ENCODE assay signal across 25 cellular contexts in genomic region chr5:92629574-92629973, GRCh38.
"Had no signal": no experiment of that assay in that cellular context is flagged by ENCODE, and none has a peak within 500 bp of the region (broad histone marks: within the 10 kb centered on the region; RNA-seq: fewer than 3 reads in every experiment).

No MANE protein-coding gene starts in this region.

- ATAC-seq: activated T-cell treated with anti-CD3 and anti-CD28 coated beads, Interleukin-2, amount 50 U/mL, for 4 hours; activated T-helper 17 cell treated with anti-CD3 and anti-CD28 coated beads, Interleukin-2, amount 50 U/mL, for 72 hours; esophagus mucosa had no signal

- H3K27ac Mint-ChIP-seq: activated CD4-positive, alpha-beta memory T cell treated with anti-CD3 and anti-CD28 coated beads, Interleukin-2, amount 10 ng/mL, durations not matched to agents 7 days and 5 days; activated CD4-positive, alpha-beta T cell treated with anti-CD3 and anti-CD28 coated beads, Interleukin-2, amount 10 ng/mL, durations not matched to agents 7 days and 5 days; activated naive CD8-positive, alpha-beta T cell; activated T-helper 17 cell treated with anti-CD3 and anti-CD28 coated beads, Interleukin-2, amount 50 U/mL, for 72 hours; dendritic cell treated with granulocyte-macrophage colony-stimulating factor and Interleukin-4, amounts not matched to agents 40 ng/mL and 50 ng/mL, for 4 days; endodermal cell had no signal

- H3K36me3 Mint-ChIP-seq: activated naive CD8-positive, alpha-beta T cell had no signal

- H3K4me3 Mint-ChIP-seq: activated CD4-positive, alpha-beta memory T cell treated with anti-CD3 and anti-CD28 coated beads, Interleukin-2, amount 10 ng/mL, durations not matched to agents 7 days and 5 days; activated CD4-positive, alpha-beta T cell treated with anti-CD3 and anti-CD28 coated beads, Interleukin-2, amount 10 ng/mL, durations not matched to agents 7 days and 5 days; activated naive CD8-positive, alpha-beta T cell; activated T-cell treated with anti-CD3 and anti-CD28 coated beads, Interleukin-2, amount 50 U/mL, for 4 hours; activated T-helper 17 cell treated with anti-CD3 and anti-CD28 coated beads, Interleukin-2, amount 50 U/mL, for 72 hours; central memory CD8-positive, alpha-beta T cell; dendritic cell treated with granulocyte-macrophage colony-stimulating factor and Interleukin-4, amounts not matched to agents 40 ng/mL and 50 ng/mL, for 4 days; endodermal cell had no signal

- H3K4me3 ChIP-seq: coronary artery, dorsolateral prefrontal cortex had no signal

- H3K4me1 Mint-ChIP-seq: activated CD4-positive, alpha-beta memory T cell treated with anti-CD3 and anti-CD28 coated beads, Interleukin-2, amount 10 ng/mL, durations not matched to agents 7 days and 5 days; activated CD4-positive, alpha-beta T cell treated with anti-CD3 and anti-CD28 coated beads, Interleukin-2, amount 10 ng/mL, durations not matched to agents 7 days and 5 days; activated T-helper 17 cell treated with anti-CD3 and anti-CD28 coated beads, Interleukin-2, amount 50 U/mL, for 72 hours; central memory CD8-positive, alpha-beta T cell; endodermal cell had no signal

- DNase-seq: activated CD4-positive, alpha-beta memory T cell treated with anti-CD3 and anti-CD28 coated beads, Interleukin-2, amount 10 ng/mL, durations not matched to agents 7 days and 5 days; activated CD4-positive, alpha-beta T cell treated with anti-CD3 and anti-CD28 coated beads for 1 hour; activated CD4-positive, alpha-beta T cell treated with anti-CD3 and anti-CD28 coated beads for 4 hours; activated CD4-positive, alpha-beta T cell treated with anti-CD3 and anti-CD28 coated beads, Interleukin-2, amount 10 ng/mL, durations not matched to agents 7 days and 5 days; activated CD4-positive, alpha-beta T cell treated with anti-CD3 and anti-CD28 coated beads, Interleukin-2, amount 50 U/mL, for 4 hours; activated CD8-positive, alpha-beta memory T cell treated with anti-CD3 and anti-CD28 coated beads, Interleukin-2, amount 50 U/mL, for 48 hours; activated effector memory CD4-positive, alpha-beta T cell treated with Interleukin-2 at 50 U/mL for 16 hours; activated gamma-delta T cell treated with Interleukin-2 at 50 U/mL for 16 hours; activated naive CD4-positive, alpha-beta T cell treated with anti-CD3 and anti-CD28 coated beads, Interleukin-2, amount 50 U/mL, for 16 hours; activated naive CD4-positive, alpha-beta T cell treated with Interleukin-2 at 50 U/mL for 16 hours; activated T-cell treated with anti-CD3 and anti-CD28 coated beads for 4 hours; activated T-cell treated with anti-CD3 and anti-CD28 coated beads, Interleukin-2, amount 50 U/mL, for 4 hours; brain microvascular endothelial cell; dorsolateral prefrontal cortex; effector memory CD4-positive, alpha-beta T cell; endodermal cell; foreskin fibroblast; head of caudate nucleus; T-helper 2 cell had no signal

- H3K36me3 ChIP-seq: brain microvascular endothelial cell had no signal

- H3K27ac ChIP-seq: brain microvascular endothelial cell, coronary artery, dorsolateral prefrontal cortex had no signal

- H3K27me3 Mint-ChIP-seq: activated CD4-positive, alpha-beta memory T cell treated with anti-CD3 and anti-CD28 coated beads, Interleukin-2, amount 10 ng/mL, durations not matched to agents 7 days and 5 days; activated CD4-positive, alpha-beta T cell treated with anti-CD3 and anti-CD28 coated beads, Interleukin-2, amount 10 ng/mL, durations not matched to agents 7 days and 5 days; activated naive CD8-positive, alpha-beta T cell; activated T-helper 17 cell treated with anti-CD3 and anti-CD28 coated beads, Interleukin-2, amount 50 U/mL, for 72 hours; central memory CD8-positive, alpha-beta T cell; dendritic cell treated with granulocyte-macrophage colony-stimulating factor and Interleukin-4, amounts not matched to agents 40 ng/mL and 50 ng/mL, for 4 days had no signal

- H3K27me3 ChIP-seq: brain microvascular endothelial cell, dorsolateral prefrontal cortex had no signal
